In genomic region chr2:189060096-189060642, GRCh38 we compare ENCODE assay signal across 2 cellular contexts.
TF ChIP-seq lines count a peak whose summit lies in the region.

No MANE protein-coding gene starts in this region.

TF ChIP-seq in IMR-90, 13 proteins besides CTCF, POLR2A, EP300 and RAD21:
- TF ChIP-seq NFE2L2 (IDR thresholded peaks at IDR 0.05; ENCODE audit: low read depth, low read length) (no peak), ELK1 (IDR thresholded peaks at IDR 0.05; ENCODE audit: borderline replicate concordance, low read depth, low read length) (no peak), MAFK (IDR thresholded peaks at IDR 0.05; ENCODE audit: low read depth, low read length) (no peak), MXI1 (IDR thresholded peaks at IDR 0.05; ENCODE audit: borderline replicate concordance, low read depth, low read length) (no peak), USF2 (IDR thresholded peaks at IDR 0.05; ENCODE audit: low read depth, low read length) (no peak), FOS (IDR thresholded peaks at IDR 0.05; ENCODE audit: low read depth, low read length) (no peak), MAZ (IDR thresholded peaks at IDR 0.05; ENCODE audit: borderline replicate concordance, low read depth, low read length) (no peak), SMC3 (IDR thresholded peaks at IDR 0.05; ENCODE audit: low read depth, low read length) (no peak), BHLHE40 (IDR thresholded peaks at IDR 0.05; ENCODE audit: low read depth, low read length) (no peak), CEBPB (IDR thresholded peaks at IDR 0.05; ENCODE audit: low read depth, low read length) (no peak)

TF ChIP-seq in HepG2, 621 proteins besides CTCF, POLR2A, EP300 and RAD21:
- TF ChIP-seq PRDM15 (CRISPR knock-in tag; IDR thresholded peaks at IDR 0.05) (0 out of 2 replicates have a peak, but pooled peaks have one; percentile 31), ZNF281 (CRISPR knock-in tag; IDR thresholded peaks at IDR 0.05; ENCODE audit: borderline replicate concordance) (no peak)
